22 cellular contexts compared by ENCODE assay signal in the genomic region with DNA sequence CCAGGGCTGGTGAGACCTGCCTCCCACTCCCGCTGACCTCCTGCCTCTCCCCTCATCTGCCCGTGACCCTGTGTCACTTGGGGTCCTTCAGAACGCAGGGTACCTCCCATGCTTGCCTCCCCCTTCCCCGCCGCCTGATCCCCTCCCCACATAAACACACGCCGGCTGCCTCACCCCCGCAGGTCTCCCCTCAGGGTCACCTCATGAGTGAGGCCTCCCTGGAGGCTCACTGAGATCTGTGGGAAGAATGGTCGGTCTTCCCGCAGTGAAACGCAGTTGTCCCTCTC. TPM values are rescaled to one million over a fixed set of nuclear protein-coding genes. Genes with fewer than 3 reads are reported as not detected.
"Had no signal": no experiment of that assay in that cellular context is flagged by ENCODE, and none has a peak within 500 bp of the region (broad histone marks: within the 10 kb centered on the region; RNA-seq: fewer than 3 reads in every experiment).

No MANE protein-coding gene starts in this region.

- H3K27me3 ChIP-seq: spleen, thyroid gland had no signal

- H3K4me1 Mint-ChIP-seq: activated CD4-positive, alpha-beta T cell treated with anti-CD3 and anti-CD28 coated beads, Interleukin-2, amount 10 ng/mL, durations not matched to agents 7 days and 5 days; activated naive CD8-positive, alpha-beta T cell treated with anti-CD3 and anti-CD28 coated beads, Interleukin-2, amount 50 U/mL, for 24 hours; central memory CD8-positive, alpha-beta T cell had no signal

- H3K9me3 Mint-ChIP-seq: activated CD4-positive, alpha-beta T cell treated with anti-CD3 and anti-CD28 coated beads, Interleukin-2, amount 10 ng/mL, durations not matched to agents 7 days and 5 days; activated CD8-positive, alpha-beta T cell treated with anti-CD3 and anti-CD28 coated beads for 36 hours; activated naive CD8-positive, alpha-beta T cell treated with anti-CD3 and anti-CD28 coated beads, Interleukin-2, amount 50 U/mL, for 24 hours; activated T-helper 1 cell treated with anti-CD3 and anti-CD28 coated beads, Interleukin-12 subunit alpha, Interleukin-12 subunit beta, Interleukin-2, Interleukin-4 antibody, amounts not matched to agents 30 ng/mL and 10 ng/mL and 1 ng/mL, durations not matched to agents 14 hours and 24 hours and 36 hours; central memory CD8-positive, alpha-beta T cell; mesothelial cell of epicardium; naive thymus-derived CD8-positive, alpha-beta T cell had no signal

- DNase-seq: activated CD4-positive, alpha-beta T cell treated with anti-CD3 and anti-CD28 coated beads, Interleukin-2, amount 10 ng/mL, durations not matched to agents 7 days and 5 days; activated CD4-positive, CD25-positive, alpha-beta regulatory T cell treated with anti-CD3 and anti-CD28 coated beads, Interleukin-2, amount 50 U/mL, for 72 hours; activated CD8-positive, alpha-beta T cell treated with anti-CD3 and anti-CD28 coated beads for 36 hours; activated gamma-delta T cell; activated naive CD4-positive, alpha-beta T cell treated with anti-CD3 and anti-CD28 coated beads, Interleukin-2, amount 50 U/mL, for 16 hours; activated naive CD8-positive, alpha-beta T cell treated with anti-CD3 and anti-CD28 coated beads, Interleukin-2, amount 50 U/mL, for 24 hours; activated T-cell treated with anti-CD3 and anti-CD28 coated beads for 4 hours; SK-N-SH; spleen; stimulated activated CD4-positive, alpha-beta T cell treated with anti-CD3 and anti-CD28 coated beads, Interleukin-4, amount 100 ng/mL, for 1 hour; stimulated activated naive CD4-positive, alpha-beta T cell treated with Interleukin-2 at 50 U/mL for 16 hours; T-helper 2 cell had no signal

- H3K36me3 ChIP-seq: thyroid gland had no signal

- ATAC-seq: activated CD8-positive, alpha-beta memory T cell treated with anti-CD3 and anti-CD28 coated beads, Interleukin-2, amount 10 ng/mL, durations not matched to agents 7 days and 5 days; activated CD8-positive, alpha-beta T cell treated with anti-CD3 and anti-CD28 coated beads for 36 hours; activated naive CD8-positive, alpha-beta T cell treated with anti-CD3 and anti-CD28 coated beads, Interleukin-2, amount 50 U/mL, for 24 hours; left lobe of liver; naive thymus-derived CD8-positive, alpha-beta T cell had no signal

- H3K27ac ChIP-seq: coronary artery, parathyroid adenoma, thyroid gland had no signal

- H3K4me3 ChIP-seq: coronary artery, spleen, thyroid gland had no signal

- H3K36me3 Mint-ChIP-seq: activated CD8-positive, alpha-beta memory T cell treated with anti-CD3 and anti-CD28 coated beads, Interleukin-2, amount 10 ng/mL, durations not matched to agents 7 days and 5 days; mesothelial cell of epicardium; naive thymus-derived CD8-positive, alpha-beta T cell had no signal

- H3K4me1 ChIP-seq: parathyroid adenoma had no signal

- H3K9me3 ChIP-seq: SK-N-SH, spleen, thyroid gland had no signal

- H3K27ac Mint-ChIP-seq: activated CD4-positive, alpha-beta T cell treated with anti-CD3 and anti-CD28 coated beads, Interleukin-2, amount 10 ng/mL, durations not matched to agents 7 days and 5 days; activated CD8-positive, alpha-beta memory T cell treated with anti-CD3 and anti-CD28 coated beads, Interleukin-2, amount 10 ng/mL, durations not matched to agents 7 days and 5 days; activated CD8-positive, alpha-beta T cell treated with anti-CD3 and anti-CD28 coated beads for 36 hours; activated naive CD8-positive, alpha-beta T cell treated with anti-CD3 and anti-CD28 coated beads, Interleukin-2, amount 50 U/mL, for 24 hours; activated T-helper 1 cell treated with anti-CD3 and anti-CD28 coated beads, Interleukin-12 subunit alpha, Interleukin-12 subunit beta, Interleukin-2, Interleukin-4 antibody, amounts not matched to agents 30 ng/mL and 10 ng/mL and 1 ng/mL, durations not matched to agents 14 hours and 24 hours and 36 hours; mesothelial cell of epicardium; naive thymus-derived CD8-positive, alpha-beta T cell had no signal

- H3K4me3 Mint-ChIP-seq: activated CD4-positive, alpha-beta T cell treated with anti-CD3 and anti-CD28 coated beads, Interleukin-2, amount 10 ng/mL, durations not matched to agents 7 days and 5 days; activated CD8-positive, alpha-beta memory T cell treated with anti-CD3 and anti-CD28 coated beads, Interleukin-2, amount 10 ng/mL, durations not matched to agents 7 days and 5 days; activated CD8-positive, alpha-beta T cell treated with anti-CD3 and anti-CD28 coated beads for 36 hours; activated naive CD8-positive, alpha-beta T cell treated with anti-CD3 and anti-CD28 coated beads, Interleukin-2, amount 50 U/mL, for 24 hours; activated T-helper 1 cell treated with anti-CD3 and anti-CD28 coated beads, Interleukin-12 subunit alpha, Interleukin-12 subunit beta, Interleukin-2, Interleukin-4 antibody, amounts not matched to agents 30 ng/mL and 10 ng/mL and 1 ng/mL, durations not matched to agents 14 hours and 24 hours and 36 hours; brain; central memory CD8-positive, alpha-beta T cell; mesothelial cell of epicardium; naive thymus-derived CD8-positive, alpha-beta T cell had no signal

- H3K27me3 Mint-ChIP-seq: activated CD4-positive, alpha-beta T cell treated with anti-CD3 and anti-CD28 coated beads, Interleukin-2, amount 10 ng/mL, durations not matched to agents 7 days and 5 days; activated CD8-positive, alpha-beta T cell treated with anti-CD3 and anti-CD28 coated beads for 36 hours; activated naive CD8-positive, alpha-beta T cell treated with anti-CD3 and anti-CD28 coated beads, Interleukin-2, amount 50 U/mL, for 24 hours; brain had no signal

RNA-seq across cellular contexts. Expression of gene FAM124A, which starts 37.1 kb away (rescaled TPM):
- total RNA-seq: activated CD4-positive, alpha-beta T cell treated with anti-CD3 and anti-CD28 coated beads, Interleukin-2, amount 10 ng/mL, durations not matched to agents 7 days and 5 days; naive thymus-derived CD8-positive, alpha-beta T cell had no signal
